13 cellular contexts compared by ENCODE assay signal in the genomic region with DNA sequence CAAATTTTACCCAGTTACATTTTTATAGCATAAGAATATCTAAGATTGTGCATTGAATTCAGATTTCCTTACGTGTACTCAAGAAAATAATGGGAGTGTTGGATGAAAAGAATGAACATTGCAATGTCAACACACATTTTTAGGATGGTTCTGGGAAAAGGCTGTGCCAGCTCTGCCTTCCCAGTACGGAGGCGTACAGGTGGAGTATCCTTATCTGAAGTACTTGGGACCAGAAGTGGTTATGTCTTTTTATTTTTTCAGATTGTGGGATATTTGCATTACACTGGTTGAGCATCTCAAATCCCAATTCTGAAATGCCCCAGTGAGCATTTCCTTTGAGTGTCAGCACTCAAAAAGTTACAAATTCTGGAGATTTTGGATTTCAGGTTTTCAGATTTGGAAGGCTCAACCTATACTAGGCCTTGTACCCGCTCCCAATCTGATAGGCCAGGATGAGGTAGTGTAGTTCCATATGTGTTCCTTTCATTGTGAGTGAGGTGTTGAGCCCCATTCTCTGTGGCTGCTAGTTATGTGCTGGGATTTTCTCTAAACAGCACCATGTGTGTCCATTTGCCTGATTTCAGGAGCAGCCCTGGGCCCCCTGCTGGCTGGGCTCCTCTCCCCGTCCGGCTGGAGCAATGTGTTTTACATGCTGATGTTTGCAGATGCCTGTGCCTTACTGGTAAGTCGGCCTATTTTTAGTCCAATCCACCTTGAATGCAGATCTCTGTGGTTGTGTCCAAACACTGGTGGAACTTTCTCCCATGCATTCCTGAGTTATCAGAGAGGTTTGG.
DNase-seq lines count a peak whose midpoint lies in the region; ATAC-seq, FAIRE-seq and TF ChIP-seq lines count a peak whose summit lies in the region.
"Had no signal": no experiment of that assay in that cellular context is flagged by ENCODE, and none has a peak within 500 bp of the region (broad histone marks: within the 10 kb centered on the region; RNA-seq: fewer than 3 reads in every experiment).

No MANE protein-coding gene starts in this region.

- 58% methylated on average over 5 of the region's 7 CpGs for WGBS in HepG2 (ENCODE audit: low lambda C conversion rate)

- CTCF ChIA-PET in HCT116 (lab: Charles Lee), result no interaction called here
- CTCF ChIA-PET in HepG2 (lab: Yijun Ruan, JAX; ENCODE audit: low intra/inter-chr PET ratio, low total read pairs), result no interaction called here

- H3K4me2 ChIP-seq in HCT116 (ENCODE audit: low read length) (no peak overlapping the region), HepG2 (ENCODE audit: low read depth, low read length) (no peak overlapping the region)

- intact Hi-C loops in HCT116 (cut with micrococcal nuclease), result no loop called here
- intact Hi-C loops in HepG2 (cut with micrococcal nuclease; ENCODE audit: unreplicated experiment), result loop anchor here (5.0 kb wide), 1 partner anchor 47 kb away; no protein-coding TSS in a partner anchor

- H3K4me3 ChIP-seq in AG09309 (ENCODE audit: control insufficient read depth, low read depth, low read length) (no peak overlapping the region), HCT116 (replicated peaks in 1 of 2; ENCODE audit: low read depth in 1 of 2, low read length in 2 of 2) (no peak overlapping the region), HepG2 (replicated peaks in 1 of 3; ENCODE audit: insufficient read depth in 1 of 3, low read depth in 2 of 3, low read length in 3 of 3) (no peak overlapping the region)

- H3K79me2 ChIP-seq in HCT116 (ENCODE audit: insufficient read depth, low read length), result no peaks in the 10 kb centered on the region
- no peaks in the 10 kb centered on the region for H3K79me2 ChIP-seq in HepG2 (ENCODE audit: insufficient read depth, low read length)

- in situ Hi-C loops in HepG2 (cut with HindIII; ENCODE audit: extremely low pct_ligation_motif_present, low pct_unique_long_range_greater_than_20kb), result no loop called here

- no peaks in the 10 kb centered on the region for H3K4me1 ChIP-seq in HCT116 (ENCODE audit: control insufficient read depth in 1 of 2, insufficient read depth in 2 of 2, low read length in 2 of 2)
- no peaks in the 10 kb centered on the region for H3K4me1 ChIP-seq in HepG2 (ENCODE audit: insufficient read depth, low read length)

- H2AFZ ChIP-seq in HCT116 (ENCODE audit: low read depth, low read length, poor library complexity, severe bottlenecking), result no peak overlapping the region
- no peak overlapping the region for H2AFZ ChIP-seq in HepG2 (ENCODE audit: low read length)

- BruUV-seq in HCT116 (replicated peaks; lab: Mats Ljungman, UMichigan) (no TSS peak), HepG2 (replicated peaks; lab: Mats Ljungman, UMichigan) (no TSS peak)

- H3K27ac ChIP-seq in HCT116 (ENCODE audit: low read depth, low read length) (no peak overlapping the region), HepG2 (ENCODE audit: extremely low read length, insufficient read depth, low read length) (no peak overlapping the region)
- H3K27ac ChIP-seq: neutrophil had no signal

- H3K27me3 ChIP-seq in HCT116 (ENCODE audit: insufficient read depth, low read length), result no peaks in the 10 kb centered on the region
- peaks cover 2 to 8% of the 10 kb centered on the region in 2 experiments; a peak in 3 of 5 replicates for H3K27me3 ChIP-seq in HepG2 (ENCODE audit: control insufficient read depth in 1 of 2, insufficient read depth in 2 of 2, low read length in 2 of 2)
- H3K27me3 ChIP-seq: neutrophil had no signal

- FAIRE-seq in HepG2 (lab: Jason Lieb, UNC), result peak; percentile 63
- FAIRE-seq: GM18507 had no signal

- TF ChIP-seq RAD21 in HCT116 (IDR thresholded peaks at IDR 0.05; ENCODE audit: low read depth) (no peak; the same call in 1 of the 2 replicates), HepG2 (CRISPR knock-in tag; IDR thresholded peaks at IDR 0.05) (peak; percentile 46; the same call in 1 of the 2 replicates)

- peak; percentile 50 for TF ChIP-seq CTCF in AG09309 (IDR thresholded peaks at IDR 0.05; ENCODE audit: control insufficient read depth, insufficient read depth, low read depth, low read length, missing control alignments)
- peak in 2 of 3 experiments; percentile 39; a peak in 4 of 6 replicates for TF ChIP-seq CTCF in HCT116 (IDR thresholded peaks at IDR 0.05 in 2 of 3, conservative IDR thresholded peaks at IDR 0.05 in 1 of 3; ENCODE audit: borderline replicate concordance in 1 of 3, insufficient read depth in 1 of 3, low read depth in 2 of 3, low read length in 2 of 3)
- TF ChIP-seq CTCF in HepG2 (CRISPR knock-in tag; IDR thresholded peaks at IDR 0.05), result peak; percentile 71

- H4K20me1 ChIP-seq in HCT116 (ENCODE audit: insufficient read depth), result no peaks in the 10 kb centered on the region
- H4K20me1 ChIP-seq in HepG2 (ENCODE audit: insufficient read depth, low read length), result no peaks in the 10 kb centered on the region

- POLR2A ChIA-PET in HCT116 (lab: Charles Lee) (no interaction called here), HepG2 (lab: Yijun Ruan, JAX) (no interaction called here)

- TF ChIP-seq EP300 in HepG2 (IDR thresholded peaks at IDR 0.05; ENCODE audit: low read depth in 2 of 2, low read length in 2 of 2) (no peak), HepG2 (CRISPR knock-in tag; IDR thresholded peaks at IDR 0.05; ENCODE audit: borderline replicate concordance) (no peak)

- ATAC-seq in HCT116 (peak; percentile 53; the same call in 1 of the 2 replicates), HepG2 (peak; percentile 95), GM18867 (IDR thresholded peaks at IDR 0.05; ENCODE audit: unreplicated experiment) (no peak), GM21786 (IDR thresholded peaks at IDR 0.05; ENCODE audit: unreplicated experiment) (no peak)

- DNase-seq in AG09309 (ENCODE audit: low read depth), result no peak
- no peak for DNase-seq in HCT116 (ENCODE audit: low read depth, low spot score)
- DNase-seq in astrocyte of the hippocampus (ENCODE audit: low read depth, low spot score), result peak; percentile 33
- peak; percentile 33 for DNase-seq in HepG2 (ENCODE audit: low spot score)
- DNase-seq in activated CD4-positive, alpha-beta T cell treated with anti-CD3 and anti-CD28 coated beads, Interleukin-2, amount 50 U/mL, for 1 hour, result no peak
- DNase-seq in DMS 273 (lab: John Stamatoyannopoulos, UW; ENCODE audit: unreplicated experiment), result no peak
- DNase-seq: activated naive CD4-positive, alpha-beta T cell; NCI-H1105; stimulated activated CD4-positive, alpha-beta T cell treated with anti-CD3 and anti-CD28 coated beads, Interleukin-2, amount 100 ng/mL, for 24 hours had no signal

- no peaks in the 10 kb centered on the region for H3K9me2 ChIP-seq in HCT116 (ENCODE audit: insufficient read depth)

- RAD21 ChIA-PET in HCT116 (lab: Charles Lee; ENCODE audit: low non-redundant PET in 1 of 2, low total read pairs in 2 of 2, uncharacterized antibody in 2 of 2, unreplicated experiment in 2 of 2), result no interaction called here

- no peaks in the 10 kb centered on the region; a peak in 2 of 4 replicates for H3K9me3 ChIP-seq in HCT116 (ENCODE audit: control insufficient read depth in 1 of 2, insufficient read depth in 1 of 2, low read depth in 1 of 2, low read length in 2 of 2)
- peaks cover 5% of the 10 kb centered on the region; the same call in 1 of the 2 replicates for H3K9me3 ChIP-seq in HepG2 (ENCODE audit: low read length)
- H3K9me3 ChIP-seq: neutrophil had no signal

- H3K9ac ChIP-seq in HCT116 (ENCODE audit: low read length) (no peak overlapping the region), HepG2 (ENCODE audit: insufficient read depth, low read depth, low read length) (no peak overlapping the region)

- TF ChIP-seq POLR2A in HCT116 (IDR thresholded peaks at IDR 0.05; ENCODE audit: borderline replicate concordance, extremely low read depth, insufficient read depth, insufficient read length), result no peak
- no peak for TF ChIP-seq POLR2A in HepG2 (IDR thresholded peaks at IDR 0.05; ENCODE audit: insufficient read depth in 1 of 2, low read depth in 2 of 2, low read length in 2 of 2)

- H3K36me3 ChIP-seq in HCT116 (ENCODE audit: control insufficient read depth in 1 of 2, insufficient read depth in 2 of 2, low read length in 2 of 2), result no peaks in the 10 kb centered on the region
- H3K36me3 ChIP-seq in HepG2 (replicated peaks in 1 of 2; ENCODE audit: control insufficient read depth in 1 of 2, insufficient read depth in 2 of 2, low read length in 2 of 2), result no peaks in the 10 kb centered on the region

TF ChIP-seq in HCT116, 20 proteins besides CTCF, POLR2A, EP300 and RAD21:
- TF ChIP-seq, protein P1, sequence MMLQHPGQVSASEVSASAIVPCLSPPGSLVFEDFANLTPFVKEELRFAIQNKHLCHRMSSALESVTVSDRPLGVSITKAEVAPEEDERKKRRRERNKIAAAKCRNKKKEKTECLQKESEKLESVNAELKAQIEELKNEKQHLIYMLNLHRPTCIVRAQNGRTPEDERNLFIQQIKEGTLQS (IDR thresholded peaks at IDR 0.05), result no peak
- TF ChIP-seq EGR1 (IDR thresholded peaks at IDR 0.05; ENCODE audit: low read depth), result no peak
- TF ChIP-seq CBX3 (IDR thresholded peaks at IDR 0.05; ENCODE audit: low read depth), result no peak
- no peak for TF ChIP-seq POLR2AphosphoS5 (IDR thresholded peaks at IDR 0.05; ENCODE audit: low read depth, low read length)
- TF ChIP-seq ZNF274 (IDR thresholded peaks at IDR 0.05; ENCODE audit: low read depth, low read length), result no peak
- no peak for TF ChIP-seq FOSL1 (IDR thresholded peaks at IDR 0.05; ENCODE audit: low read depth)
TF ChIP-seq in HCT116: peak in this region for 0.

TF ChIP-seq in HepG2, 621 proteins besides CTCF, POLR2A, EP300 and RAD21 (continues in another document):
- TF ChIP-seq MYC (CRISPR knock-in tag; IDR thresholded peaks at IDR 0.05; ENCODE audit: borderline replicate concordance) (peak; percentile 20; the same call in 1 of the 2 replicates), STAG1 (CRISPR knock-in tag; IDR thresholded peaks at IDR 0.05) (peak; percentile 61), XRCC5 (optimal IDR thresholded peaks at IDR 0.05; ENCODE audit: low read length) (peak; percentile 74), SMC3 (IDR thresholded peaks at IDR 0.05; ENCODE audit: low read length) (peak; percentile 54), GATAD2A (CRISPR knock-in tag; IDR thresholded peaks at IDR 0.05) (no peak)
- TF ChIP-seq, protein P2, sequence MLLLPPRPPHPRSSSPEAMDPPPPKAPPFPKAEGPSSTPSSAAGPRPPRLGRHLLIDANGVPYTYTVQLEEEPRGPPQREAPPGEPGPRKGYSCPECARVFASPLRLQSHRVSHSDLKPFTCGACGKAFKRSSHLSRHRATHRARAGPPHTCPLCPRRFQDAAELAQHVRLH (CRISPR knock-in tag; IDR thresholded peaks at IDR 0.05; ENCODE audit: borderline replicate concordance, low read depth), result no peak

Comparison
In these comparisons a context has a peak if more than half of its experiments do, and no peak if none do; other contexts are left out.
1. DNase-seq: peak in astrocyte of the hippocampus (single experiment) and HepG2 (single experiment); none in AG09309 (single experiment), HCT116 (single experiment), activated CD4-positive, alpha-beta T cell treated with anti-CD3 and anti-CD28 coated beads, Interleukin-2, amount 50 U/mL, for 1 hour (single experiment) and DMS 273 (single experiment).
2. ATAC-seq: peak in HCT116 (single experiment) and HepG2 (single experiment); none in GM18867 (single experiment) and GM21786 (single experiment).
3. Peak in every context shown above with its lines, with median percentiles within 50 percentile points of each other: CTCF ChIP-seq.